In genomic region chr12:27207626-27208413, GRCh38 we compare ENCODE assay signal across 9 cellular contexts. TPM values are rescaled to one million over a fixed set of nuclear protein-coding genes. Genes with fewer than 3 reads are reported as not detected.
A peak's percentile ranks its signal among the peaks of the same experiment; 100 is the strongest.
DNase-seq lines count a peak whose midpoint lies in the region; ATAC-seq and TF ChIP-seq lines count a peak whose summit lies in the region.
"Had no signal": no experiment of that assay in that cellular context is flagged by ENCODE, and none has a peak within 500 bp of the region (broad histone marks: within the 10 kb centered on the region; RNA-seq: fewer than 3 reads in every experiment).

No MANE protein-coding gene starts in this region.

- H3K9me3 ChIP-seq in IMR-90 (ENCODE audit: control insufficient read depth, insufficient read depth, low read length) (no peaks in the 10 kb centered on the region), WERI-Rb-1 (ENCODE audit: severe bottlenecking) (no peaks in the 10 kb centered on the region), hepatocyte (ENCODE audit: low read depth) (no peaks in the 10 kb centered on the region)

- CTCF ChIA-PET in IMR-90 (lab: Yijun Ruan, JAX): no interaction called here

- no peak overlapping the region for H3K56ac ChIP-seq in IMR-90 (ENCODE audit: extremely low read depth, insufficient read depth, low read length)

- no peak overlapping the region for H4K5ac ChIP-seq in IMR-90 (ENCODE audit: low read depth, low read length)

- no CpG with 5 or more reads among the region's 9 CpGs for WGBS in IMR-90 (ENCODE audit: extremely low coverage in 2 of 2, insufficient read length in 1 of 2), 2 experiments
- 63% methylated on average over 9 of the region's 9 CpGs for WGBS in hepatocyte (ENCODE audit: low lambda C conversion rate, missing lambda C conversion rate)

- H2AK9ac ChIP-seq in IMR-90 (replicated peaks; ENCODE audit: low read depth, low read length, poor library complexity): no peak overlapping the region

- H2AFZ ChIP-seq in IMR-90 (replicated peaks; ENCODE audit: low read length, poor library complexity) (no peak overlapping the region), hepatocyte (no peak overlapping the region)

- DNase-seq in IMR-90: peak; percentile 45
- DNase-seq in stimulated activated CD4-positive, alpha-beta T cell treated with anti-CD3 and anti-CD28 coated beads, Interleukin-12 subunit alpha, Interleukin-12 subunit beta, amount 100 ng/mL, for 48 hours (ENCODE audit: low read depth in 2 of 3, low spot score in 1 of 3): peak; percentile 27 to 35 (median 34)
- no peak for DNase-seq in WERI-Rb-1
- no peak for DNase-seq in hepatocyte (ENCODE audit: low spot score)
- DNase-seq in COLO829 (ENCODE audit: low spot score): no peak
- DNase-seq: SHP77 treated with DMSO at 0.1 percent for 48 hours, stomach had no signal

- no TSS peak for BruUV-seq in IMR-90 (replicated peaks; lab: Mats Ljungman, UMichigan)

- H3K27me3 ChIP-seq in IMR-90 (ENCODE audit: control insufficient read depth, insufficient read depth, low read length) (no peaks in the 10 kb centered on the region), WERI-Rb-1 (ENCODE audit: insufficient read depth, low read depth, severe bottlenecking) (no peaks in the 10 kb centered on the region), hepatocyte (no peaks in the 10 kb centered on the region)
- H3K27me3 ChIP-seq: stomach had no signal

- dilution Hi-C loops in IMR-90 (cut with HindIII; ENCODE audit: low sequenced_read_pairs, unreplicated experiment): no loop called here

- H3K9me2 ChIP-seq in hepatocyte (replicated peaks; ENCODE audit: insufficient read depth): no peaks in the 10 kb centered on the region

- no peak overlapping the region for H4K91ac ChIP-seq in IMR-90 (ENCODE audit: insufficient read depth, low read depth, low read length)

- no peaks in the 10 kb centered on the region for H3K9me1 ChIP-seq in IMR-90 (ENCODE audit: insufficient read depth, low read length)

- H2BK20ac ChIP-seq in IMR-90 (ENCODE audit: low read depth, low read length): no peak overlapping the region

- ATAC-seq in GM18870 (IDR thresholded peaks at IDR 0.05; ENCODE audit: unreplicated experiment): peak; percentile 82
- ATAC-seq in GM21737 (IDR thresholded peaks at IDR 0.05; ENCODE audit: unreplicated experiment): peak; percentile 85
- ATAC-seq in IMR-90 (ENCODE audit: low read depth): peak; percentile 24; the same call in 1 of the 2 replicates

- no peak overlapping the region for H3K4ac ChIP-seq in IMR-90 (ENCODE audit: low read depth, low read length)

- no peak overlapping the region for H3K14ac ChIP-seq in IMR-90 (replicated peaks; ENCODE audit: low read depth, low read length)

- H3K4me2 ChIP-seq in IMR-90 (ENCODE audit: low read depth, low read length) (no peak overlapping the region), hepatocyte (no peak overlapping the region)

- H3K4me1 ChIP-seq in IMR-90 (ENCODE audit: control insufficient read depth, insufficient read depth, low read length) (no peaks in the 10 kb centered on the region), hepatocyte (ENCODE audit: insufficient read depth) (no peaks in the 10 kb centered on the region)
- H3K4me1 ChIP-seq: stomach had no signal

- intact Hi-C loops in IMR-90 (cut with micrococcal nuclease): no loop called here

- no peak for TF ChIP-seq CTCF in IMR-90 (conservative IDR thresholded peaks at IDR 0.05; ENCODE audit: low read depth, low read length)
- TF ChIP-seq CTCF in WERI-Rb-1 (IDR thresholded peaks at IDR 0.05; ENCODE audit: low read depth, low read length): no peak
- TF ChIP-seq CTCF in hepatocyte (IDR thresholded peaks at IDR 0.05; ENCODE audit: poor library complexity): no peak

- no peaks in the 10 kb centered on the region for H3K36me3 ChIP-seq in IMR-90 (ENCODE audit: control insufficient read depth, insufficient read depth, low read length)
- H3K36me3 ChIP-seq in WERI-Rb-1: no peaks in the 10 kb centered on the region
- no peaks in the 10 kb centered on the region for H3K36me3 ChIP-seq in hepatocyte (replicated peaks; ENCODE audit: insufficient read depth, low read depth)
- H3K36me3 ChIP-seq: stomach had no signal

- POLR2A ChIA-PET in IMR-90 (lab: Charles Lee; ENCODE audit: unreplicated experiment): no interaction called here

- H2BK120ac ChIP-seq in IMR-90 (ENCODE audit: low read depth, low read length): no peak overlapping the region

- no peak for TF ChIP-seq RAD21 in IMR-90 (IDR thresholded peaks at IDR 0.05; ENCODE audit: low read length)

- H3K9ac ChIP-seq in IMR-90 (ENCODE audit: low read depth, low read length): no peak overlapping the region

- H3K18ac ChIP-seq in IMR-90 (ENCODE audit: low read depth, low read length): no peak overlapping the region

- no peaks in the 10 kb centered on the region for H3K79me2 ChIP-seq in hepatocyte

- no peak overlapping the region for H3K27ac ChIP-seq in IMR-90 (ENCODE audit: insufficient read depth, low read length)
- no peak overlapping the region for H3K27ac ChIP-seq in WERI-Rb-1
- H3K27ac ChIP-seq in hepatocyte: no peak overlapping the region
- H3K27ac ChIP-seq: stomach had no signal

- H3K23ac ChIP-seq in IMR-90 (ENCODE audit: low read depth, low read length): no peak overlapping the region

- H3K4me3 ChIP-seq in IMR-90 (ENCODE audit: insufficient read depth, low read depth, low read length) (no peak overlapping the region), WERI-Rb-1 (ENCODE audit: low read depth, low read length) (no peak overlapping the region), hepatocyte (no peak overlapping the region)
- H3K4me3 ChIP-seq: stomach had no signal

- H4K20me1 ChIP-seq in IMR-90 (ENCODE audit: insufficient read depth, low read length) (no peaks in the 10 kb centered on the region), hepatocyte (ENCODE audit: insufficient read depth, poor library complexity, severe bottlenecking) (no peaks in the 10 kb centered on the region)

- H3K79me1 ChIP-seq in IMR-90 (ENCODE audit: low read depth in 1 of 2, low read length in 2 of 2): no peaks in the 10 kb centered on the region

- in situ Hi-C loops in IMR-90 (cut with MboI; ENCODE audit: low sequenced_read_pairs): no loop called here

- no peak overlapping the region for H2AK5ac ChIP-seq in IMR-90 (ENCODE audit: low read depth, low read length)

- H2BK5ac ChIP-seq in IMR-90 (ENCODE audit: low read depth, low read length, poor library complexity, severe bottlenecking): no peak overlapping the region

- no peak for TF ChIP-seq POLR2A in IMR-90 (IDR thresholded peaks at IDR 0.05; ENCODE audit: low read depth, low read length)

- no peak overlapping the region for H4K8ac ChIP-seq in IMR-90 (ENCODE audit: low read depth in 2 of 2, low read length in 2 of 2)

- no peak overlapping the region for H2BK15ac ChIP-seq in IMR-90 (ENCODE audit: low read depth, low read length)

TF ChIP-seq in IMR-90, 13 proteins besides CTCF, POLR2A, EP300 and RAD21:
- no peak for TF ChIP-seq CEBPB (IDR thresholded peaks at IDR 0.05; ENCODE audit: low read depth, low read length)
- no peak for TF ChIP-seq BHLHE40 (IDR thresholded peaks at IDR 0.05; ENCODE audit: low read depth, low read length)
- TF ChIP-seq MAZ (IDR thresholded peaks at IDR 0.05; ENCODE audit: borderline replicate concordance, low read depth, low read length): no peak
- no peak for TF ChIP-seq RFX5 (IDR thresholded peaks at IDR 0.05; ENCODE audit: low read depth, low read length)
- no peak for TF ChIP-seq ELK1 (IDR thresholded peaks at IDR 0.05; ENCODE audit: borderline replicate concordance, low read depth, low read length)

RNA-seq across cellular contexts. Expression of gene STK38L, which starts 36.3 kb away (rescaled TPM):
- 7.2 and 15.3 TPM in 2 replicates for total RNA-seq in IMR-90 (2012; rRNA removed)
- polyA plus RNA-seq in IMR-90 (2012; rRNA removed): 4.1 and 5.1 TPM in 2 replicates
- 0.58 and 1.9 TPM in 2 replicates for polyA plus RNA-seq in IMR-90 (2012; cell fraction: cytosol; rRNA removed)
- 0.64 and 8.8 TPM in 2 replicates for polyA plus RNA-seq in IMR-90 (2012; cell fraction: nucleus; rRNA removed; ENCODE audit: low replicate concordance)
- 34.2 and 36.7 TPM in 2 replicates for total RNA-seq in hepatocyte
- 15.1 and 18.8 TPM in 2 replicates for polyA plus RNA-seq in hepatocyte

Comparison
In these comparisons a context has a peak if more than half of its experiments do, and no peak if none do; other contexts are left out.
1. ATAC-seq: peak in every context shown above with its lines; median percentile 85 in GM21737; 82 in GM18870; 24 in IMR-90.
2. DNase-seq: peak in IMR-90 (single experiment) and stimulated activated CD4-positive, alpha-beta T cell treated with anti-CD3 and anti-CD28 coated beads, Interleukin-12 subunit alpha, Interleukin-12 subunit beta, amount 100 ng/mL, for 48 hours (3 of 3); none in WERI-Rb-1 (single experiment), hepatocyte (single experiment) and COLO829 (single experiment).